3 cellular contexts compared by ENCODE assay signal in the genomic region with DNA sequence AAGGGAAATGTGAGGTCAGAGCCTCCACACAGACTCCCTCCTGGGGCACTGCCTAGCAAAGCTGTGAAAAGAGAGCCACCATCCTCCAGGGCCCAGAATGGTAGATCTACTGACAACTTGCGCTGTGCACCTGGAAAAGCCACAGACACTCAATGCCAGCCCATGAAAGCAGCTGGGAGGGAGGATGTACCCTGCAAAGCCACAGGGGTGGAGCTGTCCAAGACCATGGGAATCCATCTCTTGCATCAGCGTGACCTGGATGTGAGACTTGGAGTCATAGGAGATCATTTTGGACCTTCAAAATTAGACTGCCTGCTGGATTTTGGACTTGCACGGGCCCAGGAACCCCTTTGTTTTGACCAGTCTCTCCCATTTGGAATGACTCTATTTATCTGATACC.
"Had no signal": no experiment of that assay in that cellular context is flagged by ENCODE, and none has a peak within 500 bp of the region (broad histone marks: within the 10 kb centered on the region; RNA-seq: fewer than 3 reads in every experiment).

No MANE protein-coding gene starts in this region.

- ATAC-seq: GM12878 had no signal

- H3K4me3 ChIP-seq: GM12878 had no signal

- DNase-seq: GDM1, GF-D8 had no signal
